Comparison of ENCODE assay signal across 8 cellular contexts in the genomic region with DNA sequence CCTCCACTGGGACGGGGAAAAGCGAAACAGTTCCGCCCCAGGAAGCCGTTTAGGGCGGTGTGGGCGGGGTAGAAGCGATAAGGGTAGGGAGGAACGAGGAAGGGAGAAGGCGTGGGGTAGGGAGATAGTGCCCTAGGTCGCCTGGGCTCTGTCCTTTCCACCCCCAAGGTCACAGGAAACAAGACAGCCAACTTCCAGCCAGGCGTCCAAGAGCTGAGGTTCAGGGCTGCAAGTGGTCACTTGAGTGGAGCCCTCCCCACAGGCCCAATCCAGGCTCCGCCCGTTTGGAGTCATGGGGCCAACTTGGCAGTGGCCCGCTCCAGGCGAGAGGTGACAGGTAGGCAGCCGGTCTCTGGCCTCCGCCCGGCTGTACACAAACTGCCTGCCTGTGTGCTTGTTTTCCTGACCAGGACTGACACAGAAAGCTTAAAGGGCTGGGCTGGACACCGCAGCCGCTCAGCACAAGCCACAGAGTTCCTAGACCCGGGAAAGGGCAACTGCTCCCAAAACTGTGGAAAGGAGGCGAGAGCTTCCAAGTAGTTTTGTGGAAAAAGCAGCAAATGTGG. TPM values are rescaled to one million over a fixed set of nuclear protein-coding genes. Genes with fewer than 3 reads are reported as not detected.
DNase-seq lines count a peak whose midpoint lies in the region; ATAC-seq and TF ChIP-seq lines count a peak whose summit lies in the region.

A gene with protein sequence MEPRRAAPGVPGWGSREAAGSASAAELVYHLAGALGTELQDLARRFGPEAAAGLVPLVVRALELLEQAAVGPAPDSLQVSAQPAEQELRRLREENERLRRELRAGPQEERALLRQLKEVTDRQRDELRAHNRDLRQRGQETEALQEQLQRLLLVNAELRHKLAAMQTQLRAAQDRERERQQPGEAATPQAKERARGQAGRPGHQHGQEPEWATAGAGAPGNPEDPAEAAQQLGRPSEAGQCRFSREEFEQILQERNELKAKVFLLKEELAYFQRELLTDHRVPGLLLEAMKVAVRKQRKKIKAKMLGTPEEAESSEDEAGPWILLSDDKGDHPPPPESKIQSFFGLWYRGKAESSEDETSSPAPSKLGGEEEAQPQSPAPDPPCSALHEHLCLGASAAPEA (minus strand): TSS at position 23 of the 566 bp plus-strand sequence. CDS start 62 bp downstream, outside the sequence.

- peaks cover 25% of the 10 kb centered on the region for H3K4me1 Mint-ChIP-seq in activated CD4-positive, alpha-beta T cell treated with anti-CD3 and anti-CD28 coated beads, Interleukin-2, amount 10 ng/mL, durations not matched to agents 24 days and 14 days

- no peak within 1 kb of the TSS for H3K56ac ChIP-seq in IMR-90 (ENCODE audit: extremely low read depth, insufficient read depth, low read length)

- BruUV-seq in IMR-90 (replicated peaks; lab: Mats Ljungman, UMichigan): no TSS peak

- peaks cover 17% of the 10 kb centered on the region for H3K4me1 ChIP-seq in IMR-90 (ENCODE audit: control insufficient read depth, insufficient read depth, low read length)

- no peaks in the 10 kb centered on the region for H3K27me3 Mint-ChIP-seq in activated CD4-positive, alpha-beta T cell treated with anti-CD3 and anti-CD28 coated beads, Interleukin-2, amount 10 ng/mL, durations not matched to agents 24 days and 14 days

- ATAC-seq in IMR-90 (ENCODE audit: low read depth): peak; percentile 19
- ATAC-seq in GM18907 (IDR thresholded peaks at IDR 0.05; ENCODE audit: unreplicated experiment): no peak

- H3K4me3 ChIP-seq in IMR-90 (ENCODE audit: insufficient read depth, low read depth, low read length) (peak within 1 kb of the TSS; percentile 83), foreskin fibroblast (ENCODE audit: low read depth in 1 of 2, low read length in 2 of 2) (peak within 1 kb of the TSS; percentile 55 to 61), neural cell (ENCODE audit: low read length) (peak within 1 kb of the TSS; percentile 63)

- H3K79me1 ChIP-seq in IMR-90 (ENCODE audit: low read depth in 1 of 2, low read length in 2 of 2): peaks cover 8 to 12% of the 10 kb centered on the region in 2 experiments

- H2AFZ ChIP-seq in IMR-90 (replicated peaks; ENCODE audit: low read length, poor library complexity) (peak within 1 kb of the TSS; percentile 94), neural cell (ENCODE audit: low read depth, low read length) (no peak within 1 kb of the TSS)

- peak within 1 kb of the TSS; percentile 78 for H2BK5ac ChIP-seq in IMR-90 (ENCODE audit: low read depth, low read length, poor library complexity, severe bottlenecking)

- no peaks in the 10 kb centered on the region for H3F3A ChIP-seq in neural cell (ENCODE audit: insufficient read depth, low read length, poor library complexity, severe bottlenecking)

- CTCF ChIA-PET in GM10248 (lab: Yijun Ruan, JAX): interaction anchor here (0.7 to 7.5 kb wide), 29 partner anchors 10 to 732 kb away, joined by 3 to 59 read pairs (median 4); a partner anchor contains a TSS
- CTCF ChIA-PET in IMR-90 (lab: Yijun Ruan, JAX): interaction anchor here (0.7 to 2.8 kb wide), 7 partner anchors 10 to 134 kb away, joined by 4 to 25 read pairs (median 6); no protein-coding TSS in a partner anchor

- peak within 1 kb of the TSS; percentile 37; the same call in 1 of the 2 replicates for H4K5ac ChIP-seq in IMR-90 (ENCODE audit: low read depth, low read length)

- H3K23ac ChIP-seq in IMR-90 (ENCODE audit: low read depth, low read length): peak within 1 kb of the TSS; percentile 20

- peak within 1 kb of the TSS; percentile 18; the same call in 1 of the 2 replicates for H2BK120ac ChIP-seq in IMR-90 (ENCODE audit: low read depth, low read length)

- H4K91ac ChIP-seq in IMR-90 (ENCODE audit: insufficient read depth, low read depth, low read length): peak within 1 kb of the TSS; percentile 81; the same call in 1 of the 2 replicates

- TF ChIP-seq CTCF in GM10248 (IDR thresholded peaks at IDR 0.05; ENCODE audit: control extremely low read depth, extremely low read depth, low read depth, missing control alignments) (no peak), IMR-90 (conservative IDR thresholded peaks at IDR 0.05; ENCODE audit: low read depth, low read length) (no peak), foreskin fibroblast (IDR thresholded peaks at IDR 0.05; ENCODE audit: low read depth, low read length) (no peak), neural cell (IDR thresholded peaks at IDR 0.05; ENCODE audit: poor library complexity, severe bottlenecking) (no peak)

- peaks cover 42% of the 10 kb centered on the region for H3K36me3 ChIP-seq in IMR-90 (ENCODE audit: control insufficient read depth, insufficient read depth, low read length)
- H3K36me3 ChIP-seq in neural cell (ENCODE audit: insufficient read depth, low read length): peaks cover 7% of the 10 kb centered on the region

- H2AK5ac ChIP-seq in IMR-90 (ENCODE audit: low read depth, low read length): peak within 1 kb of the TSS; percentile 79; the same call in 1 of the 2 replicates

- peak within 1 kb of the TSS; percentile 96 for H2AK9ac ChIP-seq in IMR-90 (replicated peaks; ENCODE audit: low read depth, low read length, poor library complexity)

- H3K79me2 ChIP-seq in neural cell (replicated peaks; ENCODE audit: insufficient read depth, low read length): no peaks in the 10 kb centered on the region

- H3K9me1 ChIP-seq in IMR-90 (ENCODE audit: insufficient read depth, low read length): peaks cover 14% of the 10 kb centered on the region

- TF ChIP-seq RAD21 in IMR-90 (IDR thresholded peaks at IDR 0.05; ENCODE audit: low read length): no peak
- TF ChIP-seq RAD21 in neural cell (conservative IDR thresholded peaks at IDR 0.05): no peak

- H3K9me3 ChIP-seq in IMR-90 (ENCODE audit: control insufficient read depth, insufficient read depth, low read length) (no peaks in the 10 kb centered on the region), neural cell (ENCODE audit: low read length) (no peaks in the 10 kb centered on the region)

- H2BK15ac ChIP-seq in IMR-90 (ENCODE audit: low read depth, low read length): no peak within 1 kb of the TSS

- in situ Hi-C loops in IMR-90 (cut with MboI; ENCODE audit: low sequenced_read_pairs): loop anchor here (5.0 to 10.0 kb wide), 2 partner anchors 73 to 135 kb away; no protein-coding TSS in a partner anchor

- dilution Hi-C loops in IMR-90 (cut with HindIII; ENCODE audit: low sequenced_read_pairs, unreplicated experiment): no loop called here

- H3K4ac ChIP-seq in IMR-90 (ENCODE audit: low read depth, low read length): peak within 1 kb of the TSS; percentile 64

- H3K27me3 ChIP-seq in IMR-90 (ENCODE audit: control insufficient read depth, insufficient read depth, low read length) (no peaks in the 10 kb centered on the region), neural cell (ENCODE audit: insufficient read depth, low read depth, low read length) (no peaks in the 10 kb centered on the region)

- H4K20me1 ChIP-seq in IMR-90 (ENCODE audit: insufficient read depth, low read length) (peaks cover 24% of the 10 kb centered on the region), neural cell (ENCODE audit: insufficient read depth) (no peaks in the 10 kb centered on the region)

- peak within 1 kb of the TSS in 1 of 2 experiments; percentile 74; a peak in 1 of 4 replicates for H4K8ac ChIP-seq in IMR-90 (ENCODE audit: low read depth in 2 of 2, low read length in 2 of 2)

- H3K27ac Mint-ChIP-seq in activated CD4-positive, alpha-beta T cell treated with anti-CD3 and anti-CD28 coated beads, Interleukin-2, amount 10 ng/mL, durations not matched to agents 24 days and 14 days: peak within 1 kb of the TSS; percentile 67

- H3K9me2 ChIP-seq in neural cell (ENCODE audit: insufficient read depth, low read length): no peaks in the 10 kb centered on the region

- H3K9me3 Mint-ChIP-seq in activated CD4-positive, alpha-beta T cell treated with anti-CD3 and anti-CD28 coated beads, Interleukin-2, amount 10 ng/mL, durations not matched to agents 24 days and 14 days: no peaks in the 10 kb centered on the region

- TF ChIP-seq POLR2A in IMR-90 (IDR thresholded peaks at IDR 0.05; ENCODE audit: low read depth, low read length): no peak

- peak within 1 kb of the TSS; percentile 64 for H3K9ac ChIP-seq in IMR-90 (ENCODE audit: low read depth, low read length)
- peak within 1 kb of the TSS; percentile 55 for H3K9ac ChIP-seq in neural cell (ENCODE audit: low read length)

- H3K27ac ChIP-seq in IMR-90 (ENCODE audit: insufficient read depth, low read length) (peak within 1 kb of the TSS; percentile 62), neural cell (ENCODE audit: low read length) (peak within 1 kb of the TSS; percentile 42)

- H3K14ac ChIP-seq in IMR-90 (replicated peaks; ENCODE audit: low read depth, low read length): peak within 1 kb of the TSS; percentile 85

- peak within 1 kb of the TSS; percentile 21; the same call in 1 of the 2 replicates for H3K18ac ChIP-seq in IMR-90 (ENCODE audit: low read depth, low read length)

- 70% methylated on average over 11 of the region's 22 CpGs; no CpG with 5 or more reads in 1 of the 2 experiments for WGBS in IMR-90 (ENCODE audit: extremely low coverage in 2 of 2, insufficient read length in 1 of 2), 2 experiments

- intact Hi-C loops in IMR-90 (cut with micrococcal nuclease): loop anchor here (1.0 to 5.0 kb wide), 2 partner anchors 76 to 393 kb away; no protein-coding TSS in a partner anchor
- intact Hi-C loops in activated CD4-positive, alpha-beta T cell treated with anti-CD3 and anti-CD28 coated beads, Interleukin-2, amount 10 ng/mL, durations not matched to agents 24 days and 14 days (cut with micrococcal nuclease): loop anchor here (2.0 to 5.0 kb wide), 3 partner anchors 35 to 382 kb away; a partner anchor contains a TSS

- DNase-seq in GM10248 (ENCODE audit: extremely low spot score): peak; percentile 41
- no peak for DNase-seq in IMR-90
- DNase-seq in activated CD4-positive, alpha-beta T cell treated with anti-CD3 and anti-CD28 coated beads, Interleukin-2, amount 10 ng/mL, durations not matched to agents 24 days and 14 days: no peak
- no peak for DNase-seq in foreskin fibroblast
- no peak for DNase-seq in middle frontal gyrus (ENCODE audit: extremely low spot score, low spot score)
- no peak for DNase-seq in NCI-H510A treated with DMSO at 0.1 percent for 48 hours (lab: John Stamatoyannopoulos, UW)

- H2BK20ac ChIP-seq in IMR-90 (ENCODE audit: low read depth, low read length): no peak within 1 kb of the TSS

- H3K4me3 Mint-ChIP-seq in activated CD4-positive, alpha-beta T cell treated with anti-CD3 and anti-CD28 coated beads, Interleukin-2, amount 10 ng/mL, durations not matched to agents 24 days and 14 days: peak within 1 kb of the TSS; percentile 77

- peaks cover 48% of the 10 kb centered on the region for H3K36me3 Mint-ChIP-seq in activated CD4-positive, alpha-beta T cell treated with anti-CD3 and anti-CD28 coated beads, Interleukin-2, amount 10 ng/mL, durations not matched to agents 24 days and 14 days (ENCODE audit: low read depth)

- POLR2A ChIA-PET in GM10248 (lab: Yijun Ruan, JAX): interaction anchor here (0.5 to 1.7 kb wide), 5 partner anchors 10 to 257 kb away, joined by 3 to 9 read pairs (median 6); no protein-coding TSS in a partner anchor
- POLR2A ChIA-PET in IMR-90 (lab: Charles Lee; ENCODE audit: unreplicated experiment): no interaction called here

- TF ChIP-seq EP300 in neural cell (conservative IDR thresholded peaks at IDR 0.05; ENCODE audit: poor library complexity, severe bottlenecking): no peak

- H3K4me2 ChIP-seq in IMR-90 (ENCODE audit: low read depth, low read length): peak within 1 kb of the TSS; percentile 84
- peak within 1 kb of the TSS; percentile 6 for H3K4me2 ChIP-seq in neural cell (ENCODE audit: low read length)

RNA-seq across cellular contexts. Expression of the gene that starts here (rescaled TPM):
- 3.9 TPM in 2 replicates for total RNA-seq in IMR-90 (2012; rRNA removed)
- polyA plus RNA-seq in IMR-90 (2012; rRNA removed) (6.0 and 7.3 TPM in 2 replicates), neural cell (7.5 and 14.9 TPM in 2 replicates)
- 4.0 and 6.5 TPM in 2 replicates for polyA plus RNA-seq in IMR-90 (2012; cell fraction: cytosol; rRNA removed)
- 9.0 and 11.3 TPM in 2 replicates for polyA plus RNA-seq in IMR-90 (2012; cell fraction: nucleus; rRNA removed; ENCODE audit: low replicate concordance)
- 7.3 and 11.4 TPM in 2 replicates for total RNA-seq in activated CD4-positive, alpha-beta T cell treated with anti-CD3 and anti-CD28 coated beads, Interleukin-2, amount 10 ng/mL, durations not matched to agents 24 days and 14 days
- polyA minus RNA-seq in neural cell: 1.2 and 2.7 TPM in 2 replicates
